ENCODE assay signal across 8 cellular contexts in the genomic region with DNA sequence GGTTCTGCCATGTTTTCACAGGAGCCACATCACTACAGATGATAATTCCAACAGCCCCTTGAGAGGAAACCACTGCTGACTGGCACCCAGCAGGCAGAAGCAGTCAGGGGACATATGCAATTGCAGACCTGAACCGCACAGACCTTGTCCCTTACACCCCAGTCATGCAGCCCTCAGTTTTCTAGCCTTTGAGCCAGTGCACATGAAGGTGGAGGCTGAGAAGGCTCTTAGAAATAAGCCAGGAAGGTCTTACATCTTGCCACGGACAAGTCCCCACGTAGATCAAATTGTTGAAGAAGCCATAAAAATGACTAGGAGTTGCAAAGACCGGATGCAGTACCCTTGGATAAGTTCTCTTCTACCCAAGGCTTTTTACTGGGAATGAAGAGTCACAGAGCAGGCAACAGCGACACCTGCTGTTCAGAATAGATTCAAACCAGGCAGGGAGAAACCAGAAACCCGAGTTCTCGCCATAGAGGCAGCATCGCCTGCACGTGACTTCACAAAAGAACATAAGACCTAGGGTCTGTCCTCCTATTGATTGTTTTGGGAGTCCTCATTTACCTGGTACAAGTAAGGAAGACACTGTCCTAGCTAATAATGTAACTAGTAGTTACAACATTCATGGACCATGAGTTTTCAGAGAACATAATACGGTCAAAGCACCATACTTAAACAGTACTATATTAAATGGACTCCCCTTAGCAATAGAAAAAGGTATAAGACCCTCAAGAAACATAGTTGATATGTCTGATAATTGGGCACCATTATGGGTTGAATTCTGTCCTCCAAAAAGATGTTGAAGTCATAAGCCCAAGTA. TPM values are rescaled to one million over a fixed set of nuclear protein-coding genes. Genes with fewer than 3 reads are reported as not detected.
DNase-seq lines count a peak whose midpoint lies in the region; ATAC-seq and TF ChIP-seq lines count a peak whose summit lies in the region.

No MANE protein-coding gene starts in this region.

- no peaks in the 10 kb centered on the region for H3K4me1 ChIP-seq in right lobe of liver

- DNase-seq in ELR (ENCODE audit: low read depth) (peak; percentile 81), NCI-H2171 (lab: John Stamatoyannopoulos, UW) (peak; percentile 66), choroid plexus epithelial cell (ENCODE audit: low read depth) (peak; percentile 82), right lobe of liver (peak in 2 of 3 donors; percentile 35 to 68)
- DNase-seq in activated CD4-positive, CD25-positive, alpha-beta regulatory T cell treated with anti-CD3 and anti-CD28 coated beads, Interleukin-2, amount 50 U/mL, for 72 hours: peak; percentile 61
- peak; percentile 7 for DNase-seq in stimulated activated CD8-positive, alpha-beta memory T cell treated with anti-CD3 and anti-CD28 coated beads, Interleukin-12 subunit alpha, Interleukin-12 subunit beta, amount 100 ng/mL, for 24 hours (ENCODE audit: extremely low read depth)

- ATAC-seq in HG02759 (IDR thresholded peaks at IDR 0.05; ENCODE audit: unreplicated experiment): peak; percentile 67
- ATAC-seq in right lobe of liver: peak; percentile 92 to 97 (median 94)
- ATAC-seq in HG03039 (IDR thresholded peaks at IDR 0.05; ENCODE audit: unreplicated experiment): no peak

- H3K27me3 ChIP-seq in right lobe of liver: no peaks in the 10 kb centered on the region

- no peak for TF ChIP-seq POLR2A in right lobe of liver (IDR thresholded peaks at IDR 0.05)

- no peak overlapping the region for H3K27ac ChIP-seq in right lobe of liver

- no peak overlapping the region for H3K4me3 ChIP-seq in choroid plexus epithelial cell (ENCODE audit: low read depth, low read length)
- H3K4me3 ChIP-seq in right lobe of liver: no peak overlapping the region

- peak; percentile 93 for TF ChIP-seq CTCF in choroid plexus epithelial cell (conservative IDR thresholded peaks at IDR 0.05; ENCODE audit: low read depth, low read length)
- TF ChIP-seq CTCF in right lobe of liver (IDR thresholded peaks at IDR 0.05): peak; percentile 88 to 93 (median 90)

- 11% methylated on average over 9 of the region's 10 CpGs for WGBS in right lobe of liver (ENCODE audit: insufficient coverage, low coverage, low lambda C conversion rate, missing lambda C conversion rate)

- no peaks in the 10 kb centered on the region for H3K9me3 ChIP-seq in right lobe of liver

- intact Hi-C loops in right lobe of liver (cut with DNase I): loop anchor here (5.0 kb wide), 2 partner anchors 377 to 382 kb away; no protein-coding TSS in a partner anchor

- no peaks in the 10 kb centered on the region for H3K36me3 ChIP-seq in right lobe of liver

RNA-seq across cellular contexts. Expression of a gene that starts 11.1 kb away (rescaled TPM):
- total RNA-seq in right lobe of liver: under 1 TPM in 2 of 6 experiments, not detected in 4; 0.25 to 0.60 TPM

Comparison
In these comparisons a context has a peak if more than half of its experiments do, and no peak if none do; other contexts are left out.
1. DNase-seq: peak in every context shown above with its lines; median percentile 82 in choroid plexus epithelial cell; 81 in ELR; 66 in NCI-H2171; 61 in activated CD4-positive, CD25-positive, alpha-beta regulatory T cell treated with anti-CD3 and anti-CD28 coated beads, Interleukin-2, amount 50 U/mL, for 72 hours; 52 in right lobe of liver; 7 in stimulated activated CD8-positive, alpha-beta memory T cell treated with anti-CD3 and anti-CD28 coated beads, Interleukin-12 subunit alpha, Interleukin-12 subunit beta, amount 100 ng/mL, for 24 hours.